Comparison of ENCODE assay signal across 17 cellular contexts in the genomic region with DNA sequence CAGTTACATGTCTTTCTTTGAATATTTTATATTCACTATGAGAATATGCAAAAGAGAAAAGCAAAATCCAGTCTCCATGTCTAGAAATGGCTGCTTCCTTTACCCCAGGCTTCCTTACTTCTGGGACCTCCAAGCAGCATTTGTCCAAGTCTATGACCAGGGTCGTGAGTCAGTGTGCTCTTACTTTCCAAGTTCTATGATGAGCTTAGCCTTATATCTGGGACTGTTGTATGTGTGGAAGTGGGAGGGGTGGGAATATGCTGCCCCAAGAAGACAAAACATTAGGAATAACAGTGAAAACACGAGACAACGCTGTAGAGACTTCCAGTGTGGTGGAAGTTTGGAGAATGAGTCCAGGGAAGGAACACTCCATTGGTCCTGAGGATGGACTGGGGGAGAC. TPM values are rescaled to one million over a fixed set of nuclear protein-coding genes. Genes with fewer than 3 reads are reported as not detected.
"Had no signal": no experiment of that assay in that cellular context is flagged by ENCODE, and none has a peak within 500 bp of the region (broad histone marks: within the 10 kb centered on the region; RNA-seq: fewer than 3 reads in every experiment).

No MANE protein-coding gene starts in this region.

- H3K4me3 ChIP-seq: left ventricle myocardium inferior, ovary, right lobe of liver, tibial nerve had no signal

- H3K27me3 Mint-ChIP-seq: activated naive CD8-positive, alpha-beta T cell treated with anti-CD3 and anti-CD28 coated beads for 36 hours had no signal

- H3K9me3 Mint-ChIP-seq: activated naive CD8-positive, alpha-beta T cell treated with anti-CD3 and anti-CD28 coated beads for 36 hours; memory B cell; stimulated activated memory B cell treated with anti-CD40 and anti-IgM and Interleukin-4, amounts not matched to agents 10 μg/mL and 1 μg/mL and 100 μg/mL, for 72 hours; T-helper 2 cell treated with Interferon-gamma antibody and Interleukin-4, amounts not matched to agents 5 μg/mL and 100 μg/mL, for 36 hours had no signal

- ATAC-seq: esophagus mucosa; right lobe of liver; stimulated activated memory B cell treated with anti-CD40 and anti-IgM and Interleukin-4, amounts not matched to agents 10 μg/mL and 1 μg/mL and 100 μg/mL, for 72 hours had no signal

- H3K4me1 ChIP-seq: left ventricle myocardium inferior, right lobe of liver had no signal

- H3K9me3 ChIP-seq: left ventricle myocardium inferior, ovary, right lobe of liver, tibial nerve had no signal

- H3K36me3 Mint-ChIP-seq: activated naive CD8-positive, alpha-beta T cell treated with anti-CD3 and anti-CD28 coated beads for 36 hours; memory B cell; stimulated activated memory B cell treated with anti-CD40 and anti-IgM and Interleukin-4, amounts not matched to agents 10 μg/mL and 1 μg/mL and 100 μg/mL, for 72 hours had no signal

- H3K27me3 ChIP-seq: ovary, right lobe of liver, tibial nerve had no signal

- H3K27ac Mint-ChIP-seq: activated naive CD8-positive, alpha-beta T cell treated with anti-CD3 and anti-CD28 coated beads for 36 hours; memory B cell; stimulated activated memory B cell treated with anti-CD40 and anti-IgM and Interleukin-4, amounts not matched to agents 10 μg/mL and 1 μg/mL and 100 μg/mL, for 72 hours; T-helper 2 cell treated with Interferon-gamma antibody and Interleukin-4, amounts not matched to agents 5 μg/mL and 100 μg/mL, for 36 hours had no signal

- DNase-seq: activated CD4-positive, alpha-beta T cell treated with anti-CD3 and anti-CD28 coated beads, Interleukin-2, amount 50 U/mL, for 1 hour; activated CD8-positive, alpha-beta memory T cell treated with anti-CD3 and anti-CD28 coated beads for 24 hours; activated naive CD8-positive, alpha-beta T cell treated with anti-CD3 and anti-CD28 coated beads for 36 hours; amygdala; hippocampal formation; kidney; left ventricle myocardium inferior; ovary; right lobe of liver; stimulated activated CD4-positive, alpha-beta T cell treated with anti-CD3 and anti-CD28 coated beads, Interleukin-12 subunit alpha, Interleukin-12 subunit beta, amount 100 ng/mL, for 4 hours had no signal

- H3K36me3 ChIP-seq: left ventricle myocardium inferior, ovary, right lobe of liver, tibial nerve had no signal

- H3K4me3 Mint-ChIP-seq: activated naive CD8-positive, alpha-beta T cell treated with anti-CD3 and anti-CD28 coated beads for 36 hours; memory B cell; neural crest cell; stimulated activated memory B cell treated with anti-CD40 and anti-IgM and Interleukin-4, amounts not matched to agents 10 μg/mL and 1 μg/mL and 100 μg/mL, for 72 hours; T-helper 2 cell treated with Interferon-gamma antibody and Interleukin-4, amounts not matched to agents 5 μg/mL and 100 μg/mL, for 36 hours had no signal

- H3K27ac ChIP-seq: left ventricle myocardium inferior, ovary, right lobe of liver had no signal

- FAIRE-seq: endometrium, kidney had no signal

RNA-seq across cellular contexts. Expression of a gene that starts 21.2 kb away (rescaled TPM):
- total RNA-seq: activated naive CD8-positive, alpha-beta T cell treated with anti-CD3 and anti-CD28 coated beads for 36 hours; esophagus mucosa; kidney; neural crest cell; tibial nerve had no signal
